In genomic region chr1:64948905-64949833, GRCh38 we compare ENCODE assay signal across 1 cellular context.
TF ChIP-seq lines count a peak whose summit lies in the region.

No MANE protein-coding gene starts in this region.

TF ChIP-seq in K562, 482 proteins besides CTCF, POLR2A, EP300 and RAD21 (continued from another document and continues in another):
- TF ChIP-seq JUN (IDR thresholded peaks at IDR 0.05; ENCODE audit: borderline replicate concordance, low read depth, low read length): peak; percentile 81
- 0 out of 2 replicates have a peak, but pooled peaks have one; percentile 51 for TF ChIP-seq JUN (CRISPR knock-in tag; IDR thresholded peaks at IDR 0.05; ENCODE audit: borderline replicate concordance)
- TF ChIP-seq LEF1 (IDR thresholded peaks at IDR 0.05): peak; percentile 42; the same call in 1 of the 2 replicates
- no peak for TF ChIP-seq CHD1 (IDR thresholded peaks at IDR 0.05; ENCODE audit: low read length)
- peak; percentile 90 for TF ChIP-seq CEBPG (CRISPR knock-in tag; IDR thresholded peaks at IDR 0.05)
- peak; percentile 71 to 95 for TF ChIP-seq CEBPG (tag; conservative IDR thresholded peaks at IDR 0.05 in 1 of 2, IDR thresholded peaks at IDR 0.05 in 1 of 2)
- TF ChIP-seq MLLT1 (IDR thresholded peaks at IDR 0.05): no peak
- no peak for TF ChIP-seq CREB3 (tag; conservative IDR thresholded peaks at IDR 0.05; ENCODE audit: low read depth)
- TF ChIP-seq ZNF239 (CRISPR knock-in tag; IDR thresholded peaks at IDR 0.05): no peak
- no peak for TF ChIP-seq PHB2 (IDR thresholded peaks at IDR 0.05; ENCODE audit: low read depth)
- peak; percentile 75 for TF ChIP-seq JUND (IDR thresholded peaks at IDR 0.05; ENCODE audit: borderline replicate concordance, low read depth, low read length)
- TF ChIP-seq JUND (tag; IDR thresholded peaks at IDR 0.05; ENCODE audit: borderline replicate concordance, low read depth, low read length): 0 out of 3 replicates have a peak, but pooled peaks have one; percentile 22
- TF ChIP-seq HMBOX1 (IDR thresholded peaks at IDR 0.05): peak; percentile 24; the same call in 1 of the 2 replicates
- TF ChIP-seq ZNF318 (IDR thresholded peaks at IDR 0.05; ENCODE audit: borderline replicate concordance in 1 of 2, low read depth in 1 of 2): peak in 1 of 2 experiments; percentile 83; a peak in 3 of 4 replicates
- no peak; the same call in none of the 2 replicates for TF ChIP-seq PBX2 (CRISPR knock-in tag; IDR thresholded peaks at IDR 0.05; ENCODE audit: low read depth)
- peak; percentile 67 for TF ChIP-seq PBX2 (tag; conservative IDR thresholded peaks at IDR 0.05; ENCODE audit: low read depth)
- TF ChIP-seq STAT5A (IDR thresholded peaks at IDR 0.05; ENCODE audit: borderline replicate concordance, low read length): no peak
- TF ChIP-seq SMARCA4 (IDR thresholded peaks at IDR 0.05): peak; percentile 65; the same call in 1 of the 2 replicates
- peak; percentile 43; the same call in 1 of the 2 replicates for TF ChIP-seq SMARCE1 (IDR thresholded peaks at IDR 0.05)
- TF ChIP-seq NFRKB (IDR thresholded peaks at IDR 0.05; ENCODE audit: low read depth): peak; percentile 57; the same call in 1 of the 2 replicates
- TF ChIP-seq CBX2 (IDR thresholded peaks at IDR 0.05; ENCODE audit: insufficient read depth, low read length, poor library complexity, severe bottlenecking): no peak
- TF ChIP-seq GABPA (tag; conservative IDR thresholded peaks at IDR 0.05; ENCODE audit: low read depth): 0 out of 2 replicates have a peak, but pooled peaks have one; percentile 23
- no peak for TF ChIP-seq NKRF (IDR thresholded peaks at IDR 0.05; ENCODE audit: borderline replicate concordance)
- no peak for TF ChIP-seq MXD1 (CRISPR knock-in tag; IDR thresholded peaks at IDR 0.05; ENCODE audit: borderline replicate concordance, poor library complexity, severe bottlenecking)
- peak; percentile 78; the same call in 1 of the 2 replicates for TF ChIP-seq C11orf30 (IDR thresholded peaks at IDR 0.05; ENCODE audit: low read depth)
- no peak for TF ChIP-seq HMG20A (CRISPR knock-in tag; conservative IDR thresholded peaks at IDR 0.05)
- TF ChIP-seq BRD9 (IDR thresholded peaks at IDR 0.05; ENCODE audit: low read depth, partially characterized antibody): peak; percentile 69
- no peak for TF ChIP-seq ZBTB26 (CRISPR knock-in tag; IDR thresholded peaks at IDR 0.05)
- TF ChIP-seq CEBPB (tag; IDR thresholded peaks at IDR 0.05): 0 out of 2 replicates have a peak, but pooled peaks have one; percentile 23
- TF ChIP-seq RUNX1 (IDR thresholded peaks at IDR 0.05; ENCODE audit: low read depth): no peak
- TF ChIP-seq ATF3 (IDR thresholded peaks at IDR 0.05): peak; percentile 92
- TF ChIP-seq ATF3 (CRISPR knock-in tag; conservative IDR thresholded peaks at IDR 0.05): no peak
- TF ChIP-seq DPF2 (IDR thresholded peaks at IDR 0.05): peak; percentile 48; the same call in 1 of the 2 replicates
- TF ChIP-seq MEIS2 (IDR thresholded peaks at IDR 0.05; ENCODE audit: partially characterized antibody): peak; percentile 95
- no peak for TF ChIP-seq ZNF24 (IDR thresholded peaks at IDR 0.05)
- no peak for TF ChIP-seq NR2C2 (CRISPR knock-in tag; IDR thresholded peaks at IDR 0.05)
- no peak for TF ChIP-seq NR2C2 (tag; IDR thresholded peaks at IDR 0.05)
- no peak for TF ChIP-seq CREB5 (CRISPR knock-in tag; IDR thresholded peaks at IDR 0.05)
